ENCODE assay signal across 27 cellular contexts in the genomic region with DNA sequence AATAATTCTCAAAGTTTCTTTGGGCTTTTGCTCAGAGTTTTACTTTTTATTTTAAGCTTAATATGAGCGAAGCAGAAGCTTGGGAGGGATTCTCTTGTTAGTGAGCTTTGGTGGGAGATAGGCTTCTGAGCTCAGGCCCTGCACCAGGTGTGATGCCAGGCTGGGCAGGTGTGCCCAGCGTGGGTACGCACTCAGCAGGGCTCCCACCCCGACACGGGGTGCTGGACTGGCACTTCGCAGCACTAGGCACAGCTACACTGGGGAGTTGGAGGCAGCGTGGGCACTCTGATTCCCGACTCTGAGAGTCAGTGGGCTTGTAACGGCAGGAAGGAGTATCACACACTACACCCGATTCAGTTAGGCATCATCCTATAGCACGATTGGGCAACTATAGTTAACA.
"Had no signal": no experiment of that assay in that cellular context is flagged by ENCODE, and none has a peak within 500 bp of the region (broad histone marks: within the 10 kb centered on the region; RNA-seq: fewer than 3 reads in every experiment).

No MANE protein-coding gene starts in this region.

- H3K27me3 ChIP-seq: dorsolateral prefrontal cortex, esophagus squamous epithelium, gastrocnemius medialis, heart right ventricle, left lung had no signal

- H3K9me3 ChIP-seq: esophagus squamous epithelium, gastrocnemius medialis had no signal

- FAIRE-seq: colon, endometrium, islet of Langerhans, keratinocyte had no signal

- H3K27ac ChIP-seq: coronary artery, dorsolateral prefrontal cortex, epithelial cell of prostate, esophagus squamous epithelium, gastrocnemius medialis, heart right ventricle, left lung had no signal

- DNase-seq: dermis blood vessel endothelial cell; dorsolateral prefrontal cortex; effector CD8-positive, alpha-beta T cell; effector memory CD8-positive, alpha-beta T cell; endodermal cell; erythroblast; esophagus squamous epithelium; foreskin fibroblast; foreskin melanocyte; gastrocnemius medialis; glutamatergic neuron; head of caudate nucleus; heart right ventricle; hippocampal formation; left cardiac atrium; left lung; left ventricle myocardium superior; mammary epithelial cell; mesendoderm; midbrain had no signal

- H3K36me3 ChIP-seq: left lung had no signal

- H3K4me1 ChIP-seq: gastrocnemius medialis, heart right ventricle, left lung had no signal

- H3K4me3 ChIP-seq: coronary artery, dorsolateral prefrontal cortex, esophagus squamous epithelium, gastrocnemius medialis, heart right ventricle, left lung, lung had no signal
